ENCODE assay signal across 1 cellular context in genomic region chr4:1338752-1339414, GRCh38.
TF ChIP-seq lines count a peak whose summit lies in the region.

No MANE protein-coding gene starts in this region.

TF ChIP-seq in HepG2, 621 proteins besides CTCF, POLR2A, EP300 and RAD21:
- TF ChIP-seq MTA1 (CRISPR knock-in tag; IDR thresholded peaks at IDR 0.05; ENCODE audit: borderline replicate concordance) (no peak), ZBTB8A (CRISPR knock-in tag; IDR thresholded peaks at IDR 0.05; ENCODE audit: borderline replicate concordance, low read depth) (no peak), ZBTB38 (CRISPR knock-in tag; IDR thresholded peaks at IDR 0.05) (peak; percentile 36; the same call in 1 of the 2 replicates), ZNF263 (CRISPR knock-in tag; IDR thresholded peaks at IDR 0.05) (no peak)
- TF ChIP-seq, protein P1, sequence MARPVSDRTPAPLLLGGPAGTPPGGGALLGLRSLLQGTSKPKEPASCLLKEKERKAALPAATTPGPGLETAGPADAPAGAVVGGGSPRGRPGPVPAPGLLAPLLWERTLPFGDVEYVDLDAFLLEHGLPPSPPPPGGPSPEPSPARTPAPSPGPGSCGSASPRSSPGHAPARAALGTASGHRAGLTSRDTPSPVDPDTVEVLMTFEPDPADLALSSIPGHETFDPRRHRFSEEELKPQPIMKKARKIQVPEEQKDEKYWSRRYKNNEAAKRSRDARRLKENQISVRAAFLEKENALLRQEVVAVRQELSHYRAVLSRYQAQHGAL (CRISPR knock-in tag; IDR thresholded peaks at IDR 0.05; ENCODE audit: not compliant biosample characterization) = no peak
